ENCODE assay signal across 17 cellular contexts in the genomic region with DNA sequence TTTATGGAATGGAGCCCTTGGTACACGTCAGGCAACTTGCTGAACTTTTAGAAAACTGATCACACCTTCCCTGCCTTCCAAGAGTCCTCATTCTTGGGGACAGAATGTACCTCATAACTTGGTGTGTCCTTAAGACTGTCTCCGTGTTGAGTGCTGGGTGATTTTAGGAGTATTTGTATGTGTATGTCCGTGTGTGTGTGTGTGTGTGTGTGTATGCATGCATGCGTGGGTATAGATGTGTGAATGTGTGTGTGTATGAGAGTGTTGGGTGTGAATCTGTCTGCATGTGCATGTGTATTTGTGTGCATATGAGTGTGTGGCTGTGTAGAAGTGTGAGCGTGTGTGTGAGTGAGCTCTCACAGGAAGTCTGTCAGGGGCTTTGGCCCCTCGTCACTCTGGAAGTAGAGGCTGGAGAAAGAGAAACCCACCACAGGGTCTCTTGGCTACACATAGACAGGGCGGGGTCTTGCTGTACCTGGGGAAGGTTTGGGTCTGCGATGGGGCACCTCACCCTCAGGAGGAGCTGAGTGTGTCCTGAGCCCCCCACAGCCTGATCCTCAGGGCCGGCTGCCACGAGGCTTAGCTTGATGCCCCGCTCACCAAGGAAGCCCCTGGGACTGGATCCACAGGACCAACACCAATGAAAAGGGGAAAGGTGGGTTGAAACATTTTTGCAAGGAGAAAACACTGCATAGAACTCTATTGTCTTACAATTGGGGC. TPM values are rescaled to one million over a fixed set of nuclear protein-coding genes. Genes with fewer than 3 reads are reported as not detected.
DNase-seq lines count a peak whose midpoint lies in the region; ATAC-seq, FAIRE-seq and TF ChIP-seq lines count a peak whose summit lies in the region.
"Had no signal": no experiment of that assay in that cellular context is flagged by ENCODE, and none has a peak within 500 bp of the region (broad histone marks: within the 10 kb centered on the region; RNA-seq: fewer than 3 reads in every experiment).

No MANE protein-coding gene starts in this region.

- no peak overlapping the region for H3K4me2 ChIP-seq in DND-41 (ENCODE audit: insufficient read depth, low read length)
- no peak overlapping the region for H3K4me2 ChIP-seq in neural progenitor cell
- H3K4me2 ChIP-seq: GM23338, KMS-11 had no signal

- TF ChIP-seq CTCF in DND-41 (IDR thresholded peaks at IDR 0.05; ENCODE audit: borderline replicate concordance, extremely low read depth, low read length, poor library complexity, severe bottlenecking) (no peak), brain (conservative IDR thresholded peaks at IDR 0.05) (no peak), neural progenitor cell (IDR thresholded peaks at IDR 0.05) (no peak)

- ATAC-seq in DND-41 (ENCODE audit: insufficient read depth, low read depth) (no peak), esophagus mucosa (no peak)
- ATAC-seq: GM23338 had no signal

- DNase-seq in DND-41 (no peak), HTR-8/SVneo (ENCODE audit: insufficient read length, low spot score) (no peak), neural progenitor cell (ENCODE audit: low spot score) (no peak), NCI-H524 (lab: John Stamatoyannopoulos, UW) (no peak), DMS53 treated with DMSO at 0.1 percent for 48 hours (lab: John Stamatoyannopoulos, UW; ENCODE audit: unreplicated experiment) (no peak)
- DNase-seq: BE2C; CD4-positive, alpha-beta memory T cell; H9 had no signal

- H3K79me2 ChIP-seq in DND-41 (ENCODE audit: insufficient read depth, low read length) (no peaks in the 10 kb centered on the region), neural progenitor cell (ENCODE audit: low read depth) (no peaks in the 10 kb centered on the region)

- peak overlapping the region; percentile 22; the same call in 1 of the 2 replicates for H2AFZ ChIP-seq in DND-41 (ENCODE audit: low read depth, low read length)
- H2AFZ ChIP-seq in neural progenitor cell (replicated peaks), result no peak overlapping the region
- H2AFZ ChIP-seq: GM23338 had no signal

- no peaks in the 10 kb centered on the region for H3K36me3 ChIP-seq in DND-41 (ENCODE audit: insufficient read depth, low read length)
- H3K36me3 ChIP-seq in neural progenitor cell, result no peaks in the 10 kb centered on the region
- H3K36me3 ChIP-seq: BE2C had no signal

- H4K20me1 ChIP-seq in DND-41 (ENCODE audit: insufficient read depth, low read length), result no peaks in the 10 kb centered on the region
- no peaks in the 10 kb centered on the region for H4K20me1 ChIP-seq in neural progenitor cell (ENCODE audit: low read depth)

- no peak overlapping the region for H3K4me3 ChIP-seq in DND-41 (ENCODE audit: low read depth in 1 of 2, low read length in 2 of 2)
- H3K4me3 ChIP-seq in neural progenitor cell, result no peak overlapping the region
- H3K4me3 ChIP-seq: GM23338 had no signal

- H3K9me3 ChIP-seq in DND-41 (ENCODE audit: insufficient read depth, low read length, severe bottlenecking) (no peaks in the 10 kb centered on the region), neural progenitor cell (ENCODE audit: low read depth) (no peaks in the 10 kb centered on the region)
- H3K9me3 ChIP-seq: BE2C had no signal

- H3K36me3 Mint-ChIP-seq in brain, result no peaks in the 10 kb centered on the region
- no peaks in the 10 kb centered on the region for H3K36me3 Mint-ChIP-seq in neural progenitor cell
- H3K36me3 Mint-ChIP-seq: CD4-positive, alpha-beta memory T cell; IgD-negative memory B cell had no signal

- H3K4me1 Mint-ChIP-seq in brain, result peaks cover 38% of the 10 kb centered on the region
- H3K4me1 Mint-ChIP-seq in neural progenitor cell, result peaks cover 6% of the 10 kb centered on the region

- H3K9ac ChIP-seq in DND-41 (ENCODE audit: low read depth, low read length) (no peak overlapping the region), neural progenitor cell (no peak overlapping the region)
- H3K9ac ChIP-seq: KMS-11 had no signal

- H3K27ac ChIP-seq in DND-41 (ENCODE audit: low read length), result no peak overlapping the region
- H3K27ac ChIP-seq in neural progenitor cell, result no peak overlapping the region
- H3K27ac ChIP-seq: C4-2B, HL-60, KMS-11 had no signal

- peak; percentile 89 for FAIRE-seq in HTR-8/SVneo (lab: Jason Lieb, UNC)
- FAIRE-seq: A204.1, D721Med had no signal

- H3K27me3 ChIP-seq in DND-41 (ENCODE audit: insufficient read depth, low read length, poor library complexity), result no peaks in the 10 kb centered on the region
- no peaks in the 10 kb centered on the region for H3K27me3 ChIP-seq in neural progenitor cell
- H3K27me3 ChIP-seq: BE2C had no signal

- peaks cover 5% of the 10 kb centered on the region for H3K27me3 Mint-ChIP-seq in brain
- peaks cover 6% of the 10 kb centered on the region for H3K27me3 Mint-ChIP-seq in neural progenitor cell (ENCODE audit: insufficient read depth, low read depth)

- peaks cover 0 to 12% (median 11%) of the 10 kb centered on the region in 5 experiments for H3K9me3 Mint-ChIP-seq in brain
- peaks cover 2% of the 10 kb centered on the region for H3K9me3 Mint-ChIP-seq in neural progenitor cell
- H3K9me3 Mint-ChIP-seq: GM23338, H9 had no signal

- H3K27ac Mint-ChIP-seq in brain, result peak overlapping the region in 3 of 5 experiments; percentile 14 to 55 (median 34)
- peak overlapping the region; percentile 0 for H3K27ac Mint-ChIP-seq in neural progenitor cell
- H3K27ac Mint-ChIP-seq: CD4-positive, alpha-beta memory T cell; GM23338; H9; IgD-negative memory B cell had no signal

- H3K4me1 ChIP-seq in DND-41 (ENCODE audit: insufficient read depth, low read length) (peaks cover 19% of the 10 kb centered on the region), neural progenitor cell (peaks cover 12% of the 10 kb centered on the region)

- H3K4me3 Mint-ChIP-seq in brain (no peak overlapping the region), neural progenitor cell (no peak overlapping the region)
- H3K4me3 Mint-ChIP-seq: CD4-positive, alpha-beta memory T cell; GM23338; H9; IgD-negative memory B cell had no signal

- peaks cover 4% of the 10 kb centered on the region for H3F3A ChIP-seq in neural progenitor cell (ENCODE audit: low read depth)

RNA-seq across cellular contexts. Expression of a gene that starts 33.1 kb away (rescaled TPM):
- 1.2 TPM for polyA plus RNA-seq in brain (ENCODE audit: insufficient read depth, low read depth, low replicate concordance)
- 2.2 and 3.5 TPM in 2 replicates for total RNA-seq in neural progenitor cell (ENCODE audit: low replicate concordance)
- total RNA-seq in esophagus mucosa, result 0.68 TPM
